25 cellular contexts compared by ENCODE assay signal in genomic region chr20:58775371-58775770, GRCh38.
DNase-seq lines count a peak whose midpoint lies in the region; ATAC-seq, FAIRE-seq and TF ChIP-seq lines count a peak whose summit lies in the region.
"Had no signal": no experiment of that assay in that cellular context is flagged by ENCODE, and none has a peak within 500 bp of the region (broad histone marks: within the 10 kb centered on the region; RNA-seq: fewer than 3 reads in every experiment).

No MANE protein-coding gene starts in this region.

- no peak for TF ChIP-seq POLR2A in sigmoid colon (IDR thresholded peaks at IDR 0.05)

- H3K36me3 Mint-ChIP-seq in activated naive CD8-positive, alpha-beta T cell treated with anti-CD3 and anti-CD28 coated beads, Interleukin-2, amount 50 U/mL, for 24 hours (ENCODE audit: low read depth) = no peaks in the 10 kb centered on the region
- no peaks in the 10 kb centered on the region for H3K36me3 Mint-ChIP-seq in activated naive CD8-positive, alpha-beta T cell treated with anti-CD3 and anti-CD28 coated beads for 36 hours
- H3K36me3 Mint-ChIP-seq: CD4-positive, CD25-positive, alpha-beta regulatory T cell; CD8-positive, alpha-beta T cell had no signal

- H3K36me3 ChIP-seq in kidney (ENCODE audit: control insufficient read depth in 1 of 2, insufficient read depth in 2 of 2, low read length in 2 of 2) (no peaks in the 10 kb centered on the region), sigmoid colon (no peaks in the 10 kb centered on the region)
- H3K36me3 ChIP-seq: BLaER1, HAP-1 had no signal

- intact Hi-C loops in kidney (cut with DNase I) = no loop called here
- intact Hi-C loops in sigmoid colon (cut with DNase I) = no loop called here

- H3K9me3 Mint-ChIP-seq in activated naive CD8-positive, alpha-beta T cell treated with anti-CD3 and anti-CD28 coated beads, Interleukin-2, amount 50 U/mL, for 24 hours = no peaks in the 10 kb centered on the region
- no peaks in the 10 kb centered on the region for H3K9me3 Mint-ChIP-seq in activated naive CD8-positive, alpha-beta T cell treated with anti-CD3 and anti-CD28 coated beads for 36 hours
- H3K9me3 Mint-ChIP-seq: CD4-positive, CD25-positive, alpha-beta regulatory T cell; CD8-positive, alpha-beta T cell; HFFc6 had no signal

- no peaks in the 10 kb centered on the region for H3K4me1 ChIP-seq in kidney (ENCODE audit: control insufficient read depth in 1 of 2, insufficient read depth in 1 of 2, low read depth in 1 of 2, low read length in 2 of 2)
- no peaks in the 10 kb centered on the region for H3K4me1 ChIP-seq in sigmoid colon
- H3K4me1 ChIP-seq: HAP-1 had no signal

- DNase-seq in activated naive CD8-positive, alpha-beta T cell treated with anti-CD3 and anti-CD28 coated beads, Interleukin-2, amount 50 U/mL, for 24 hours = no peak
- no peak for DNase-seq in activated naive CD8-positive, alpha-beta T cell treated with anti-CD3 and anti-CD28 coated beads for 36 hours
- peak; percentile 20 for DNase-seq in kidney
- peak; percentile 11 for DNase-seq in sigmoid colon
- no peak for DNase-seq in HTR-8/SVneo (ENCODE audit: insufficient read length, low spot score)
- DNase-seq: CD4-positive, CD25-positive, alpha-beta regulatory T cell; CD8-positive, alpha-beta T cell; DMS 273 treated with DMSO at 0.1 percent for 48 hours; DMS79; EL; GF-D8; GOT3; HFFc6 had no signal

- TF ChIP-seq CTCF in kidney (IDR thresholded peaks at IDR 0.05; ENCODE audit: borderline replicate concordance, extremely low read depth, insufficient read depth) (no peak), sigmoid colon (IDR thresholded peaks at IDR 0.05) (no peak)

- H3K9me3 ChIP-seq in kidney (ENCODE audit: control insufficient read depth in 1 of 2, low read length in 2 of 2) (no peaks in the 10 kb centered on the region), sigmoid colon (no peaks in the 10 kb centered on the region)
- H3K9me3 ChIP-seq: BLaER1, HAP-1 had no signal

- FAIRE-seq in kidney (lab: Jason Lieb, UNC) (no peak), HTR-8/SVneo (lab: Jason Lieb, UNC) (no peak)
- FAIRE-seq: A204.1, D721Med, GM12891, GM18507, H54 had no signal

- H3K27ac Mint-ChIP-seq in activated naive CD8-positive, alpha-beta T cell treated with anti-CD3 and anti-CD28 coated beads, Interleukin-2, amount 50 U/mL, for 24 hours = no peak overlapping the region
- no peak overlapping the region for H3K27ac Mint-ChIP-seq in activated naive CD8-positive, alpha-beta T cell treated with anti-CD3 and anti-CD28 coated beads for 36 hours
- H3K27ac Mint-ChIP-seq: B cell; CD8-positive, alpha-beta T cell; HFFc6 had no signal

- no peak for TF ChIP-seq EP300 in sigmoid colon (IDR thresholded peaks at IDR 0.05)

- WGBS in sigmoid colon, 2 donors = 91% methylated on average over 8 of the region's 8 CpGs

- H3K4me3 ChIP-seq in kidney (ENCODE audit: low read length in 2 of 2) (no peak overlapping the region), sigmoid colon (no peak overlapping the region)
- H3K4me3 ChIP-seq: BLaER1, HAP-1 had no signal

- peaks cover 27% of the 10 kb centered on the region for H3K27me3 Mint-ChIP-seq in activated naive CD8-positive, alpha-beta T cell treated with anti-CD3 and anti-CD28 coated beads, Interleukin-2, amount 50 U/mL, for 24 hours
- peaks cover 33% of the 10 kb centered on the region for H3K27me3 Mint-ChIP-seq in activated naive CD8-positive, alpha-beta T cell treated with anti-CD3 and anti-CD28 coated beads for 36 hours

- ATAC-seq in activated naive CD8-positive, alpha-beta T cell treated with anti-CD3 and anti-CD28 coated beads, Interleukin-2, amount 50 U/mL, for 24 hours = peak; percentile 14
- no peak for ATAC-seq in HG03097 (IDR thresholded peaks at IDR 0.05; ENCODE audit: low FRiP score, unreplicated experiment)
- ATAC-seq in HG03378 (IDR thresholded peaks at IDR 0.05; ENCODE audit: unreplicated experiment) = no peak
- ATAC-seq: CD8-positive, alpha-beta T cell had no signal

- H3K9ac ChIP-seq in kidney (ENCODE audit: low read length in 2 of 2) = no peak overlapping the region
- H3K9ac ChIP-seq: BLaER1 had no signal

- no peak overlapping the region for H3K4me3 Mint-ChIP-seq in activated naive CD8-positive, alpha-beta T cell treated with anti-CD3 and anti-CD28 coated beads, Interleukin-2, amount 50 U/mL, for 24 hours
- H3K4me3 Mint-ChIP-seq in activated naive CD8-positive, alpha-beta T cell treated with anti-CD3 and anti-CD28 coated beads for 36 hours = no peak overlapping the region
- H3K4me3 Mint-ChIP-seq: B cell; CD4-positive, CD25-positive, alpha-beta regulatory T cell; CD8-positive, alpha-beta T cell; HFFc6 had no signal

- no peaks in the 10 kb centered on the region for H3K4me1 Mint-ChIP-seq in activated naive CD8-positive, alpha-beta T cell treated with anti-CD3 and anti-CD28 coated beads, Interleukin-2, amount 50 U/mL, for 24 hours
- no peaks in the 10 kb centered on the region for H3K4me1 Mint-ChIP-seq in activated naive CD8-positive, alpha-beta T cell treated with anti-CD3 and anti-CD28 coated beads for 36 hours
- H3K4me1 Mint-ChIP-seq: B cell; CD4-positive, CD25-positive, alpha-beta regulatory T cell had no signal

- H3K27ac ChIP-seq in kidney (ENCODE audit: low read depth in 2 of 2, low read length in 2 of 2) (no peak overlapping the region), sigmoid colon (no peak overlapping the region)
- H3K27ac ChIP-seq: 22Rv1, BLaER1, C4-2B had no signal

- no peaks in the 10 kb centered on the region for H3K27me3 ChIP-seq in sigmoid colon
- H3K27me3 ChIP-seq: BLaER1 had no signal

Comparison
In these comparisons a context has a peak if more than half of its experiments do, and no peak if none do; other contexts are left out.
1. DNase-seq: peak in kidney (single experiment) and sigmoid colon (single experiment); none in activated naive CD8-positive, alpha-beta T cell treated with anti-CD3 and anti-CD28 coated beads, Interleukin-2, amount 50 U/mL, for 24 hours (single experiment), activated naive CD8-positive, alpha-beta T cell treated with anti-CD3 and anti-CD28 coated beads for 36 hours (single experiment) and HTR-8/SVneo (single experiment).